23 cellular contexts compared by ENCODE assay signal in the genomic region with DNA sequence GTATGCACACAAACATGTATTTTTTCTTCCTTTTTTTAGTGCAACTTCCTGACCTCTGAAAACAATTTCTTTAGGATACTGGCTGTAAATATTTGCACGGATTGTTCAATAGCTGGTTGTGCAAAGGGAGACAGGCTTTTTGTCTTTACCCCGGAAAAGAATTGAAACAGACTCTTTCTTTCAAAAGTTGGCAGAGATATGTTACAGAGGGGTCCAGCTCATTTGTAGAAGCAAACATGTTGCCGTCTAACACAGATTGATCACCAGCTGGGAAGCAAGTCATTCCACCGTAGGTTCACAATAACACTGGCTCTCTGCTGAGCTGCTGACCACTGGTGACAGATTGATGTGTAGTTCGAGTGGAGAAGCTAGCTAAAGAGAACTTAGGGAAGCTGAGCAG.
"Had no signal": no experiment of that assay in that cellular context is flagged by ENCODE, and none has a peak within 500 bp of the region (broad histone marks: within the 10 kb centered on the region; RNA-seq: fewer than 3 reads in every experiment).

No MANE protein-coding gene starts in this region.

- H3K4me3 Mint-ChIP-seq: activated CD4-positive, alpha-beta memory T cell treated with anti-CD3 and anti-CD28 coated beads, Interleukin-2, amount 10 ng/mL, durations not matched to agents 7 days and 5 days; activated CD8-positive, alpha-beta memory T cell treated with anti-CD3 and anti-CD28 coated beads, Interleukin-2, amount 10 ng/mL, durations not matched to agents 7 days and 5 days; activated naive CD8-positive, alpha-beta T cell treated with anti-CD3 and anti-CD28 coated beads, Interleukin-2, amount 10 ng/mL, durations not matched to agents 7 days and 5 days; activated T-helper 17 cell treated with anti-CD3 and anti-CD28 coated beads, Interleukin-2, amount 50 U/mL, for 72 hours; central memory CD8-positive, alpha-beta T cell; stimulated activated effector memory CD8-positive, alpha-beta T cell treated with anti-CD3 and anti-CD28 coated beads, Interleukin-12 subunit alpha, Interleukin-12 subunit beta, amount 100 ng/mL, for 72 hours; T-cell; type B pancreatic cell had no signal

- H3K27ac Mint-ChIP-seq: activated CD4-positive, alpha-beta memory T cell treated with anti-CD3 and anti-CD28 coated beads, Interleukin-2, amount 10 ng/mL, durations not matched to agents 7 days and 5 days; activated CD8-positive, alpha-beta memory T cell treated with anti-CD3 and anti-CD28 coated beads, Interleukin-2, amount 10 ng/mL, durations not matched to agents 7 days and 5 days; activated naive CD8-positive, alpha-beta T cell treated with anti-CD3 and anti-CD28 coated beads, Interleukin-2, amount 10 ng/mL, durations not matched to agents 7 days and 5 days; activated T-helper 17 cell treated with anti-CD3 and anti-CD28 coated beads, Interleukin-2, amount 50 U/mL, for 72 hours; stimulated activated effector memory CD8-positive, alpha-beta T cell treated with anti-CD3 and anti-CD28 coated beads, Interleukin-12 subunit alpha, Interleukin-12 subunit beta, amount 100 ng/mL, for 72 hours; T-cell; type B pancreatic cell had no signal

- H3K4me3 ChIP-seq: psoas muscle, stomach, testis had no signal

- ATAC-seq: activated CD8-positive, alpha-beta memory T cell treated with anti-CD3 and anti-CD28 coated beads, Interleukin-2, amount 10 ng/mL, durations not matched to agents 7 days and 5 days; activated T-helper 17 cell treated with anti-CD3 and anti-CD28 coated beads, Interleukin-2, amount 50 U/mL, for 72 hours; left lobe of liver; right cardiac atrium; stimulated activated effector memory CD8-positive, alpha-beta T cell treated with anti-CD3 and anti-CD28 coated beads, Interleukin-12 subunit alpha, Interleukin-12 subunit beta, amount 100 ng/mL, for 72 hours; T-cell had no signal

- H3K4me1 ChIP-seq: stomach, testis had no signal

- H3K9me3 ChIP-seq: psoas muscle, stomach, testis had no signal

- H3K27ac ChIP-seq: brain microvascular endothelial cell, psoas muscle, stomach, testis had no signal

- H3K9me3 Mint-ChIP-seq: activated CD4-positive, alpha-beta memory T cell treated with anti-CD3 and anti-CD28 coated beads, Interleukin-2, amount 10 ng/mL, durations not matched to agents 7 days and 5 days; activated T-helper 17 cell treated with anti-CD3 and anti-CD28 coated beads, Interleukin-2, amount 50 U/mL, for 72 hours; central memory CD8-positive, alpha-beta T cell; stimulated activated effector memory CD8-positive, alpha-beta T cell treated with anti-CD3 and anti-CD28 coated beads, Interleukin-12 subunit alpha, Interleukin-12 subunit beta, amount 100 ng/mL, for 72 hours had no signal

- DNase-seq: activated CD4-positive, alpha-beta memory T cell treated with anti-CD3 and anti-CD28 coated beads, Interleukin-2, amount 10 ng/mL, durations not matched to agents 7 days and 5 days; activated CD4-positive, alpha-beta T cell treated with anti-CD3 and anti-CD28 coated beads for 48 hours; activated CD4-positive, CD25-positive, alpha-beta regulatory T cell; activated CD8-positive, alpha-beta memory T cell treated with anti-CD3 and anti-CD28 coated beads, Interleukin-2, amount 10 ng/mL, durations not matched to agents 7 days and 5 days; activated naive CD4-positive, alpha-beta T cell; activated naive CD8-positive, alpha-beta T cell treated with anti-CD3 and anti-CD28 coated beads, Interleukin-2, amount 10 ng/mL, durations not matched to agents 7 days and 5 days; activated T-cell treated with anti-CD3 and anti-CD28 coated beads, Interleukin-2, amount 50 U/mL, for 1 hour; amygdala; brain microvascular endothelial cell; cortex of kidney; effector CD8-positive, alpha-beta T cell; psoas muscle; right cardiac atrium; stimulated activated CD4-positive, alpha-beta T cell treated with anti-CD3 and anti-CD28 coated beads, Interleukin-4, amount 100 ng/mL, for 24 hours; stomach; T-cell; T-helper 9 cell; testis had no signal

- H3K36me3 ChIP-seq: brain microvascular endothelial cell, stomach had no signal

- H3K4me1 Mint-ChIP-seq: activated CD4-positive, alpha-beta memory T cell treated with anti-CD3 and anti-CD28 coated beads, Interleukin-2, amount 10 ng/mL, durations not matched to agents 7 days and 5 days; activated CD8-positive, alpha-beta memory T cell treated with anti-CD3 and anti-CD28 coated beads, Interleukin-2, amount 10 ng/mL, durations not matched to agents 7 days and 5 days; activated naive CD8-positive, alpha-beta T cell treated with anti-CD3 and anti-CD28 coated beads, Interleukin-2, amount 10 ng/mL, durations not matched to agents 7 days and 5 days; activated T-helper 17 cell treated with anti-CD3 and anti-CD28 coated beads, Interleukin-2, amount 50 U/mL, for 72 hours; stimulated activated effector memory CD8-positive, alpha-beta T cell treated with anti-CD3 and anti-CD28 coated beads, Interleukin-12 subunit alpha, Interleukin-12 subunit beta, amount 100 ng/mL, for 72 hours; T-cell had no signal

- H3K27me3 ChIP-seq: brain microvascular endothelial cell, stomach, testis had no signal

- H3K27me3 Mint-ChIP-seq: activated CD4-positive, alpha-beta memory T cell treated with anti-CD3 and anti-CD28 coated beads, Interleukin-2, amount 10 ng/mL, durations not matched to agents 7 days and 5 days; activated CD8-positive, alpha-beta memory T cell treated with anti-CD3 and anti-CD28 coated beads, Interleukin-2, amount 10 ng/mL, durations not matched to agents 7 days and 5 days; activated naive CD8-positive, alpha-beta T cell treated with anti-CD3 and anti-CD28 coated beads, Interleukin-2, amount 10 ng/mL, durations not matched to agents 7 days and 5 days; activated T-helper 17 cell treated with anti-CD3 and anti-CD28 coated beads, Interleukin-2, amount 50 U/mL, for 72 hours; central memory CD8-positive, alpha-beta T cell; T-cell; type B pancreatic cell had no signal
